Comparison of ENCODE assay signal across 1 cellular context in the genomic region with DNA sequence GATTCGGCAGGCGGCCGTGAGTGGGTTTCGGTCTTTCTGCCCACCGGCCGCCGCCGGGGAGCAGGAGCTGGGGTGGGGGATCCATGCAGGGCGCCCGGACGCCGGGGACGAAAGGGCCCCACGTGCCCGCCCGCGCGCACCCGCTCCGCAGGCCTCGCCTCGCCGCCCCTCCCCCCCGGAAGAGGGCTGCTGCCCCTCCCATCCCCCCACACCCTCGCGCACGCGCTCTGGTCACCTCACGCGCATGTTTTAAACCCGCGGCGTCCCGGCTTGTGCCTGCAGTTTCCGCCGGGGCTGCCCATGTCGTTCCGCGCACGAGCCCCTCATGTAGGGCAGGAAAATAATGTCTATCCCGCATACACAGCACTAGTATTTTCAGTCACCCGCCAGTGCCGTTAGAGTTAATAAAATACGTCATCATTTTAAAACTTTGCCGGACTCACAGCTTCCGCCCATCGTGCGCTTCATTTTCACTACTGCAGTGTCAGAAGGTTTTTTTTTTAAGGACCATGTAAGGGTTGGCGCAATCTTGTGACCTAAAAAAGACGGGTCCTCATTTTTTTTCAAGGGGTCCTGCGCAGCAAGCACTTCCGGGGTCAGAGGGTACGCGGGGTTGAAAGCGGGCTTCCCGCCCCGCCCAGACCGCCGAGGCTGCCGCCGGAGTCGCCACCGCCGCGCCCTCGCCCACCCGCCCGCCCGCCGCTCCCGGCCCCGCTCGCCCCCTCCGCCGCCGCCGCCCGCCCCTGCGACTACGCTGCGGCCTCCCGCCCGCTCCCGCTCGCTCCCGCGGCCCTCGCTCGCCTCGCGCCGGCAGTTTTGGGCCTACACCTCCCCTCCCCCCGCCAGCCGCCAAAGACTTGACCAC.
TF ChIP-seq lines count a peak whose summit lies in the region.

Gene PCBP1 (plus strand): TSS at position 640 of the 865 bp plus-strand sequence. CDS start 267 bp downstream, outside the sequence.

TF ChIP-seq in GM12878, 131 proteins besides CTCF, POLR2A, EP300 and RAD21 (continued from another document):
- TF ChIP-seq, protein P1, sequence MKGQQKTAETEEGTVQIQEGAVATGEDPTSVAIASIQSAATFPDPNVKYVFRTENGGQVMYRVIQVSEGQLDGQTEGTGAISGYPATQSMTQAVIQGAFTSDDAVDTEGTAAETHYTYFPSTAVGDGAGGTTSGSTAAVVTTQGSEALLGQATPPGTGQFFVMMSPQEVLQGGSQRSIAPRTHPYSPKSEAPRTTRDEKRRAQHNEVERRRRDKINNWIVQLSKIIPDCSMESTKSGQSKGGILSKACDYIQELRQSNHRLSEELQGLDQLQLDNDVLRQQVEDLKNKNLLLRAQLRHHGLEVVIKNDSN (IDR thresholded peaks at IDR 0.05; ENCODE audit: borderline replicate concordance, extremely low read length, insufficient read depth, low read depth, low read length), result peak; percentile 73
- TF ChIP-seq RELA (IDR thresholded peaks at IDR 0.05; ENCODE audit: borderline replicate concordance, partially characterized antibody) (peak; percentile 38), TCF3 (IDR thresholded peaks at IDR 0.05; ENCODE audit: borderline replicate concordance, insufficient read depth, low read depth, low read length) (peak; percentile 69; the same call in 1 of the 2 replicates), ZBED1 (IDR thresholded peaks at IDR 0.05; ENCODE audit: borderline replicate concordance) (no peak), RAD51 (IDR thresholded peaks at IDR 0.05) (no peak; the same call in 1 of the 2 replicates), GABPA (IDR thresholded peaks at IDR 0.05; ENCODE audit: low read depth) (no peak), E2F4 (IDR thresholded peaks at IDR 0.05; ENCODE audit: low read depth, low read length) (0 out of 2 replicates have a peak, but pooled peaks have one; percentile 25), DPF2 (IDR thresholded peaks at IDR 0.05) (0 out of 2 replicates have a peak, but pooled peaks have one; percentile 68), NFXL1 (IDR thresholded peaks at IDR 0.05; ENCODE audit: borderline replicate concordance) (no peak), MAX (IDR thresholded peaks at IDR 0.05; ENCODE audit: low read depth, low read length) (peak; percentile 85), NFIC (IDR thresholded peaks at IDR 0.05; ENCODE audit: low read depth, low read length) (no peak), NFYA (IDR thresholded peaks at IDR 0.05; ENCODE audit: borderline replicate concordance, low read depth, low read length) (no peak), ZNF384 (IDR thresholded peaks at IDR 0.05; ENCODE audit: borderline replicate concordance, low read depth, low read length) (peak; percentile 98), SUPT20H (IDR thresholded peaks at IDR 0.05; ENCODE audit: borderline replicate concordance, control insufficient read depth, low read depth, low read length) (no peak), NR2C2 (IDR thresholded peaks at IDR 0.05; ENCODE audit: borderline replicate concordance, control insufficient read depth, insufficient read length, low read depth) (peak; percentile 83), SMAD5 (IDR thresholded peaks at IDR 0.05; ENCODE audit: low read depth) (peak; percentile 48), CBX5 (IDR thresholded peaks at IDR 0.05; ENCODE audit: low read depth) (no peak), SIX5 (IDR thresholded peaks at IDR 0.05; ENCODE audit: low read depth, low read length, severe bottlenecking) (peak; percentile 51), SPI1 (IDR thresholded peaks at IDR 0.05; ENCODE audit: borderline replicate concordance, insufficient read depth, low read depth, low read length) (no peak)
- TF ChIP-seq, protein P2, sequence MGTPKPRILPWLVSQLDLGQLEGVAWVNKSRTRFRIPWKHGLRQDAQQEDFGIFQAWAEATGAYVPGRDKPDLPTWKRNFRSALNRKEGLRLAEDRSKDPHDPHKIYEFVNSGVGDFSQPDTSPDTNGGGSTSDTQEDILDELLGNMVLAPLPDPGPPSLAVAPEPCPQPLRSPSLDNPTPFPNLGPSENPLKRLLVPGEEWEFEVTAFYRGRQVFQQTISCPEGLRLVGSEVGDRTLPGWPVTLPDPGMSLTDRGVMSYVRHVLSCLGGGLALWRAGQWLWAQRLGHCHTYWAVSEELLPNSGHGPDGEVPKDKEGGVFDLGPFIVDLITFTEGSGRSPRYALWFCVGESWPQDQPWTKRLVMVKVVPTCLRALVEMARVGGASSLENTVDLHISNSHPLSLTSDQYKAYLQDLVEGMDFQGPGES (IDR thresholded peaks at IDR 0.05), result no peak
- TF ChIP-seq, protein P3, sequence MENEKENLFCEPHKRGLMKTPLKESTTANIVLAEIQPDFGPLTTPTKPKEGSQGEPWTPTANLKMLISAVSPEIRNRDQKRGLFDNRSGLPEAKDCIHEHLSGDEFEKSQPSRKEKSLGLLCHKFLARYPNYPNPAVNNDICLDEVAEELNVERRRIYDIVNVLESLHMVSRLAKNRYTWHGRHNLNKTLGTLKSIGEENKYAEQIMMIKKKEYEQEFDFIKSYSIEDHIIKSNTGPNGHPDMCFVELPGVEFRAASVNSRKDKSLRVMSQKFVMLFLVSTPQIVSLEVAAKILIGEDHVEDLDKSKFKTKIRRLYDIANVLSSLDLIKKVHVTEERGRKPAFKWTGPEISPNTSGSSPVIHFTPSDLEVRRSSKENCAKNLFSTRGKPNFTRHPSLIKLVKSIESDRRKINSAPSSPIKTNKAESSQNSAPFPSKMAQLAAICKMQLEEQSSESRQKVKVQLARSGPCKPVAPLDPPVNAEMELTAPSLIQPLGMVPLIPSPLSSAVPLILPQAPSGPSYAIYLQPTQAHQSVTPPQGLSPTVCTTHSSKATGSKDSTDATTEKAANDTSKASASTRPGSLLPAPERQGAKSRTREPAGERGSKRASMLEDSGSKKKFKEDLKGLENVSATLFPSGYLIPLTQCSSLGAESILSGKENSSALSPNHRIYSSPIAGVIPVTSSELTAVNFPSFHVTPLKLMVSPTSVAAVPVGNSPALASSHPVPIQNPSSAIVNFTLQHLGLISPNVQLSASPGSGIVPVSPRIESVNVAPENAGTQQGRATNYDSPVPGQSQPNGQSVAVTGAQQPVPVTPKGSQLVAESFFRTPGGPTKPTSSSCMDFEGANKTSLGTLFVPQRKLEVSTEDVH (IDR thresholded peaks at IDR 0.05; ENCODE audit: low read depth, partially characterized antibody), result peak; percentile 74
- TF ChIP-seq, protein P4, sequence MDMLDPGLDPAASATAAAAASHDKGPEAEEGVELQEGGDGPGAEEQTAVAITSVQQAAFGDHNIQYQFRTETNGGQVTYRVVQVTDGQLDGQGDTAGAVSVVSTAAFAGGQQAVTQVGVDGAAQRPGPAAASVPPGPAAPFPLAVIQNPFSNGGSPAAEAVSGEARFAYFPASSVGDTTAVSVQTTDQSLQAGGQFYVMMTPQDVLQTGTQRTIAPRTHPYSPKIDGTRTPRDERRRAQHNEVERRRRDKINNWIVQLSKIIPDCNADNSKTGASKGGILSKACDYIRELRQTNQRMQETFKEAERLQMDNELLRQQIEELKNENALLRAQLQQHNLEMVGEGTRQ (IDR thresholded peaks at IDR 0.05; ENCODE audit: borderline replicate concordance, low read depth, low read length), result no peak; the same call in 1 of the 2 replicates
